Comparison of ENCODE assay signal across 11 cellular contexts in the genomic region with DNA sequence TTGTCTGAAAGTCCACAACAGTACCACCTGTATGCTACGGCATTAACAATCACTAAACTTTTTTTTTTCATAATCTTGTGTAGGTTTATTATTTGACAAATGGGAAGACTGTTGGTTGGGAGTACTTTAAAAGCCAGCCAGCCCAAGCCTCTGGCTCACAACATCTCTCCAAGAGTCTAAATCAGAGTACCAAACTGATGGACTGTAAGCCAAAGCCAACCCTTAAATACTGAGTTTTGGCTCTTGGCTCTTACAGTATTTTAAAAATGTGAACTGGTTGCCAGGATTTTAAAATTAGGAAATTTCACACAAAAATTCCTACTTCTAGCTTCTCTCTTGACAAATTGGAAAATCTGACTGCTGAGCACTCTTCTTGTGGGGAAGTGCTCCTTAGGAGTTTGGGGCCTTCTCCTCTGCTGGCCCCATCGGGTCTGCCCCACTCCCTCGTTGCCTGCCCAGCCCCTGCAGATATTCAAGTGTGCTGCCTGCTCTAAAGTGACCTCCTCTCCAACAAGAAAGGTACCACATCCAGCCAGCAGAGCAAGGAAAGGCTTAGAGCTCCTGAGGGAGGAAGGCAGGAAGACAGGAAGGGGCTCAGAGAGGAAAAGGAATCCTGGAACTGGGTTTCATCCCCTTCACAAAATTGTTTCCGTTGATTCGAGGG.
"Had no signal": no experiment of that assay in that cellular context is flagged by ENCODE, and none has a peak within 500 bp of the region (broad histone marks: within the 10 kb centered on the region; RNA-seq: fewer than 3 reads in every experiment).

No MANE protein-coding gene starts in this region.

- H3K4me1 ChIP-seq: suprapubic skin had no signal

- H3K27me3 ChIP-seq: brain microvascular endothelial cell, heart right ventricle, suprapubic skin had no signal

- H3K9me3 ChIP-seq: suprapubic skin had no signal

- H3K4me3 ChIP-seq: heart right ventricle, suprapubic skin had no signal

- H3K27ac ChIP-seq: brain microvascular endothelial cell, heart right ventricle, suprapubic skin had no signal

- DNase-seq: activated CD4-positive, alpha-beta memory T cell treated with anti-CD3 and anti-CD28 coated beads for 36 hours; activated CD4-positive, CD25-positive, alpha-beta regulatory T cell treated with anti-CD3 and anti-CD28 coated beads, Interleukin-2, amount 50 U/mL, for 72 hours; activated effector memory CD4-positive, alpha-beta T cell treated with anti-CD3 and anti-CD28 coated beads, Interleukin-2, amount 50 U/mL, for 16 hours; activated T-cell treated with anti-CD3 and anti-CD28 coated beads, Interleukin-2, amount 50 U/mL, for 4 hours; amniotic stem cell; brain microvascular endothelial cell; heart right ventricle; kidney; stimulated activated CD4-positive, alpha-beta T cell treated with anti-CD3 and anti-CD28 coated beads, Interleukin-12 subunit alpha, Interleukin-12 subunit beta, amount 100 ng/mL, for 4 hours; stimulated activated naive CD4-positive, alpha-beta T cell treated with Interleukin-2 at 50 U/mL for 16 hours had no signal

- H3K36me3 ChIP-seq: brain microvascular endothelial cell had no signal
